In genomic region chr11:48172818-48173609, GRCh38 we compare ENCODE assay signal across 8 cellular contexts. TPM values are rescaled to one million over a fixed set of nuclear protein-coding genes. Genes with fewer than 3 reads are reported as not detected.
DNase-seq lines count a peak whose midpoint lies in the region; ATAC-seq and TF ChIP-seq lines count a peak whose summit lies in the region.

No MANE protein-coding gene starts in this region.

- H3K27ac ChIP-seq in colonic mucosa: no peak overlapping the region
- no peak overlapping the region for H3K27ac ChIP-seq in right lobe of liver

- H3K4me1 ChIP-seq in colonic mucosa (no peaks in the 10 kb centered on the region), right lobe of liver (no peaks in the 10 kb centered on the region)

- ATAC-seq in HG02763 (IDR thresholded peaks at IDR 0.05; ENCODE audit: unreplicated experiment) (peak; percentile 73), right lobe of liver (peak; percentile 90 to 91 (median 91))

- intact Hi-C loops in colonic mucosa (cut with DNase I): no loop called here
- intact Hi-C loops in right lobe of liver (cut with DNase I): no loop called here

- no peaks in the 10 kb centered on the region for H3K9me3 ChIP-seq in colonic mucosa
- H3K9me3 ChIP-seq in right lobe of liver: no peaks in the 10 kb centered on the region

- peak; percentile 13 for DNase-seq in NK-92 treated with Interleukin-12 subunit alpha and Interleukin-12 subunit beta, amount 100 ng/mL, for 24 hours (lab: John Stamatoyannopoulos, UW)
- DNase-seq in NK-92 (lab: John Stamatoyannopoulos, UW; ENCODE audit: unreplicated experiment): no peak
- peak; percentile 25 for DNase-seq in NCI-H2171 (lab: John Stamatoyannopoulos, UW)
- peak; percentile 41 to 61 for DNase-seq in activated CD4-positive, alpha-beta T cell treated with anti-CD3 and anti-CD28 coated beads for 4 hours
- DNase-seq in colonic mucosa: peak; percentile 56
- peak; percentile 55 to 67 (median 63) for DNase-seq in right lobe of liver
- peak; percentile 33 for DNase-seq in stimulated activated CD8-positive, alpha-beta memory T cell treated with anti-CD3 and anti-CD28 coated beads, Interleukin-12 subunit alpha, Interleukin-12 subunit beta, amount 100 ng/mL, for 1 hour (ENCODE audit: low read depth)

- H3K4me3 ChIP-seq in colonic mucosa (no peak overlapping the region), right lobe of liver (no peak overlapping the region)

- H3K27me3 ChIP-seq in colonic mucosa (no peaks in the 10 kb centered on the region), right lobe of liver (no peaks in the 10 kb centered on the region)

- 42% methylated on average over 14 of the region's 14 CpGs for WGBS in right lobe of liver (ENCODE audit: insufficient coverage, low coverage, low lambda C conversion rate, missing lambda C conversion rate)

- TF ChIP-seq CTCF in colonic mucosa (IDR thresholded peaks at IDR 0.05) (peak; percentile 83), right lobe of liver (IDR thresholded peaks at IDR 0.05) (peak; percentile 75 to 85 (median 80))

- no peak for TF ChIP-seq POLR2A in right lobe of liver (IDR thresholded peaks at IDR 0.05)

- H3K36me3 ChIP-seq in colonic mucosa: no peaks in the 10 kb centered on the region
- H3K36me3 ChIP-seq in right lobe of liver: peaks cover 0 to 12% (median 4%) of the 10 kb centered on the region in 4 donors

- H3K9ac ChIP-seq in colonic mucosa (ENCODE audit: low read depth in 2 of 2, low read length in 2 of 2): no peak overlapping the region

RNA-seq across cellular contexts. Expression of gene OR4B1, which starts 43.6 kb away (rescaled TPM):
- total RNA-seq in colonic mucosa (not detected), right lobe of liver (not detected)
